In genomic region chr2:180559038-180559437, GRCh38 we compare ENCODE assay signal across 1 cellular context.
TF ChIP-seq lines count a peak whose summit lies in the region.

No MANE protein-coding gene starts in this region.

TF ChIP-seq in K562, 482 proteins besides CTCF, POLR2A, EP300 and RAD21:
- TF ChIP-seq ZNF407 (IDR thresholded peaks at IDR 0.05; ENCODE audit: low read depth) (no peak), MAFG (tag; conservative IDR thresholded peaks at IDR 0.05) (peak; percentile 49), C11orf30 (IDR thresholded peaks at IDR 0.05; ENCODE audit: low read depth) (peak; percentile 57; the same call in 1 of the 2 replicates), ZNF316 (IDR thresholded peaks at IDR 0.05) (peak; percentile 82)
